Comparison of ENCODE assay signal across 8 cellular contexts in genomic region chr22:32796865-32797573, GRCh38. TPM values are rescaled to one million over a fixed set of nuclear protein-coding genes. Genes with fewer than 3 reads are reported as not detected.
DNase-seq lines count a peak whose midpoint lies in the region; ATAC-seq, FAIRE-seq and TF ChIP-seq lines count a peak whose summit lies in the region.

No MANE protein-coding gene starts in this region.

- 13% methylated on average over 17 of the region's 17 CpGs for WGBS in right cardiac atrium

- no peaks in the 10 kb centered on the region for H3K36me3 ChIP-seq in gastrocnemius medialis

- H3K27me3 ChIP-seq in right cardiac atrium (ENCODE audit: control insufficient read depth, insufficient read depth), result no peaks in the 10 kb centered on the region
- peaks cover 2 to 8% (median 8%) of the 10 kb centered on the region in 3 donors for H3K27me3 ChIP-seq in gastrocnemius medialis

- TF ChIP-seq POLR2A in gastrocnemius medialis (IDR thresholded peaks at IDR 0.05), result no peak

- DNase-seq in HTR-8/SVneo (ENCODE audit: insufficient read length, low spot score) (peak; percentile 47), T-helper 1 cell (peak in 4 of 5 donors; percentile 11 to 52 (median 40)), right cardiac atrium (peak; percentile 81 to 90 (median 89)), gastrocnemius medialis (peak; percentile 33 to 41), NCI-H345 treated with DMSO at 0.1 percent for 48 hours (lab: John Stamatoyannopoulos, UW; ENCODE audit: unreplicated experiment) (no peak)

- H3K9me3 ChIP-seq in right cardiac atrium (ENCODE audit: control insufficient read depth, low read length) (no peaks in the 10 kb centered on the region), gastrocnemius medialis (no peaks in the 10 kb centered on the region)

- H3K27ac ChIP-seq in C4-2B (no peak overlapping the region), angular gyrus (ENCODE audit: low read depth, low read length) (peak overlapping the region; percentile 12), right cardiac atrium (ENCODE audit: low read length) (peak overlapping the region; percentile 36), gastrocnemius medialis (peak overlapping the region in 2 of 4 donors; percentile 31 to 37)

- H3K4me1 ChIP-seq in right cardiac atrium (ENCODE audit: control insufficient read depth, insufficient read depth, low read length) (peaks cover 5% of the 10 kb centered on the region), gastrocnemius medialis (no peaks in the 10 kb centered on the region)

- TF ChIP-seq CTCF in C4-2B (conservative IDR thresholded peaks at IDR 0.05) (peak; percentile 92), gastrocnemius medialis (IDR thresholded peaks at IDR 0.05 in 4 of 5, conservative IDR thresholded peaks at IDR 0.05 in 1 of 5) (peak; percentile 37 to 74 (median 68))

- peak; percentile 57 to 71 for ATAC-seq in right cardiac atrium
- peak; percentile 28 to 55 for ATAC-seq in gastrocnemius medialis
- ATAC-seq in HG03045 (IDR thresholded peaks at IDR 0.05; ENCODE audit: unreplicated experiment), result no peak

- FAIRE-seq in HTR-8/SVneo (lab: Jason Lieb, UNC), result no peak

- H3K4me3 ChIP-seq in right cardiac atrium (ENCODE audit: low read length), result no peak overlapping the region
- no peak overlapping the region for H3K4me3 ChIP-seq in gastrocnemius medialis

- in situ Hi-C loops in gastrocnemius medialis (cut with MboI; ENCODE audit: low sequenced_read_pairs in 4 of 4), result loop anchor here (5.0 to 25.0 kb wide), 4 partner anchors 135 to 270 kb away; no protein-coding TSS in a partner anchor

- intact Hi-C loops in right cardiac atrium (cut with DNase I) (loop anchor here (2.0 to 5.0 kb wide), 5 partner anchors 135 to 270 kb away; no protein-coding TSS in a partner anchor), gastrocnemius medialis (cut with DNase I; ENCODE audit: low total_unique reads) (loop anchor here (2.0 kb wide), 2 partner anchors 136 to 268 kb away; no protein-coding TSS in a partner anchor)

RNA-seq across cellular contexts. Expression of gene TIMP3, which starts 4.5 kb away (rescaled TPM):
- total RNA-seq in right cardiac atrium (100 to 1,000 TPM; 488 to 893 (median 598) TPM), gastrocnemius medialis (100 to 1,000 TPM; 102 to 247 (median 144) TPM)
- polyA plus RNA-seq in right cardiac atrium, result 412 TPM
